8 cellular contexts compared by ENCODE assay signal in genomic region chr3:9397331-9397910, GRCh38. TPM values are rescaled to one million over a fixed set of nuclear protein-coding genes. Genes with fewer than 3 reads are reported as not detected.
DNase-seq lines count a peak whose midpoint lies in the region; ATAC-seq and TF ChIP-seq lines count a peak whose summit lies in the region.

A gene with protein sequence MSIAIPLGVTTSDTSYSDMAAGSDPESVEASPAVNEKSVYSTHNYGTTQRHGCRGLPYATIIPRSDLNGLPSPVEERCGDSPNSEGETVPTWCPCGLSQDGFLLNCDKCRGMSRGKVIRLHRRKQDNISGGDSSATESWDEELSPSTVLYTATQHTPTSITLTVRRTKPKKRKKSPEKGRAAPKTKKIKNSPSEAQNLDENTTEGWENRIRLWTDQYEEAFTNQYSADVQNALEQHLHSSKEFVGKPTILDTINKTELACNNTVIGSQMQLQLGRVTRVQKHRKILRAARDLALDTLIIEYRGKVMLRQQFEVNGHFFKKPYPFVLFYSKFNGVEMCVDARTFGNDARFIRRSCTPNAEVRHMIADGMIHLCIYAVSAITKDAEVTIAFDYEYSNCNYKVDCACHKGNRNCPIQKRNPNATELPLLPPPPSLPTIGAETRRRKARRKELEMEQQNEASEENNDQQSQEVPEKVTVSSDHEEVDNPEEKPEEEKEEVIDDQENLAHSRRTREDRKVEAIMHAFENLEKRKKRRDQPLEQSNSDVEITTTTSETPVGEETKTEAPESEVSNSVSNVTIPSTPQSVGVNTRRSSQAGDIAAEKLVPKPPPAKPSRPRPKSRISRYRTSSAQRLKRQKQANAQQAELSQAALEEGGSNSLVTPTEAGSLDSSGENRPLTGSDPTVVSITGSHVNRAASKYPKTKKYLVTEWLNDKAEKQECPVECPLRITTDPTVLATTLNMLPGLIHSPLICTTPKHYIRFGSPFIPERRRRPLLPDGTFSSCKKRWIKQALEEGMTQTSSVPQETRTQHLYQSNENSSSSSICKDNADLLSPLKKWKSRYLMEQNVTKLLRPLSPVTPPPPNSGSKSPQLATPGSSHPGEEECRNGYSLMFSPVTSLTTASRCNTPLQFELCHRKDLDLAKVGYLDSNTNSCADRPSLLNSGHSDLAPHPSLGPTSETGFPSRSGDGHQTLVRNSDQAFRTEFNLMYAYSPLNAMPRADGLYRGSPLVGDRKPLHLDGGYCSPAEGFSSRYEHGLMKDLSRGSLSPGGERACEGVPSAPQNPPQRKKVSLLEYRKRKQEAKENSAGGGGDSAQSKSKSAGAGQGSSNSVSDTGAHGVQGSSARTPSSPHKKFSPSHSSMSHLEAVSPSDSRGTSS (N-terminal part only) (plus strand): TSS chr3:9397615. CDS start chr3:9428939, 31,324 bp downstream.

- no peak for TF ChIP-seq CTCF in RWPE1 (conservative IDR thresholded peaks at IDR 0.05; ENCODE audit: low read depth)
- TF ChIP-seq CTCF in fibroblast of mammary gland (conservative IDR thresholded peaks at IDR 0.05; ENCODE audit: control insufficient read depth, insufficient read depth, low read depth, low read length) = no peak

- H3K27ac ChIP-seq in RWPE1 = peak within 1 kb of the TSS; percentile 99

- intact Hi-C loops in activated T-helper 2 cell treated with anti-CD3 and anti-CD28 coated beads, Interferon-gamma antibody, Interleukin-2, Interleukin-4, amounts not matched to agents 10 μg/mL and 5 μg/mL and 100 μg/mL, durations not matched to agents 14 hours and 24 hours and 36 hours (cut with micrococcal nuclease) = loop anchor here (1.0 to 5.0 kb wide), 7 partner anchors 55 to 589 kb away; partner anchors contain the start of genes ARPC4, EMC3, JAGN1 and MTMR14

- POLR2A ChIA-PET in RWPE1 (lab: Yijun Ruan, JAX; ENCODE audit: low non-redundant PET) = interaction anchor here (1.1 to 1.6 kb wide), 2 partner anchors 18 to 35 kb away, joined by 3 to 8 read pairs; partner anchors contain the start of gene THUMPD3
- POLR2A ChIA-PET in naive thymus-derived CD8-positive, alpha-beta T cell (lab: Charles Lee) = interaction anchor here (0.8 to 5.1 kb wide), 27 partner anchors 9 to 1040 kb away, joined by 3 to 131 read pairs (median 6); partner anchors contain the start of genes ARPC4, BRPF1, CRELD1 and MTMR14

- DNase-seq in EH (ENCODE audit: low read depth) (peak; percentile 97), GOT3 (lab: John Stamatoyannopoulos, UW) (peak; percentile 96), LHCN-M2 (ENCODE audit: low read depth) (peak; percentile 96), RWPE1 (ENCODE audit: low spot score) (peak; percentile 88), fibroblast of mammary gland (ENCODE audit: low read depth) (peak; percentile 93)
- peak; percentile 99 for DNase-seq in activated T-helper 2 cell treated with anti-CD3 and anti-CD28 coated beads, Interferon-gamma antibody, Interleukin-2, Interleukin-4, amounts not matched to agents 10 μg/mL and 5 μg/mL and 100 μg/mL, durations not matched to agents 14 hours and 24 hours and 36 hours (ENCODE audit: low spot score)
- peak; percentile 97 to 100 (median 99) for DNase-seq in naive thymus-derived CD8-positive, alpha-beta T cell
- DNase-seq in stimulated activated naive CD4-positive, alpha-beta T cell (lab: John Stamatoyannopoulos, UW) = peak; percentile 97 to 99 (median 99)

- CTCF ChIA-PET in RWPE1 (lab: Yijun Ruan, JAX) = no interaction called here

- no peaks in the 10 kb centered on the region for H3K27me3 Mint-ChIP-seq in activated T-helper 2 cell treated with anti-CD3 and anti-CD28 coated beads, Interferon-gamma antibody, Interleukin-2, Interleukin-4, amounts not matched to agents 10 μg/mL and 5 μg/mL and 100 μg/mL, durations not matched to agents 14 hours and 24 hours and 36 hours (ENCODE audit: low read depth)
- H3K27me3 Mint-ChIP-seq in naive thymus-derived CD8-positive, alpha-beta T cell = peaks cover 0 to 4% (median 0%) of the 10 kb centered on the region in 5 donors

- ATAC-seq in naive thymus-derived CD8-positive, alpha-beta T cell = peak; percentile 66 to 67

- H3K4me1 Mint-ChIP-seq in activated T-helper 2 cell treated with anti-CD3 and anti-CD28 coated beads, Interferon-gamma antibody, Interleukin-2, Interleukin-4, amounts not matched to agents 10 μg/mL and 5 μg/mL and 100 μg/mL, durations not matched to agents 14 hours and 24 hours and 36 hours (ENCODE audit: low read depth) = peaks cover 56% of the 10 kb centered on the region
- H3K4me1 Mint-ChIP-seq in naive thymus-derived CD8-positive, alpha-beta T cell = peaks cover 44 to 78% (median 71%) of the 10 kb centered on the region in 4 donors

- peak within 1 kb of the TSS; percentile 100 for H3K4me3 Mint-ChIP-seq in activated T-helper 2 cell treated with anti-CD3 and anti-CD28 coated beads, Interferon-gamma antibody, Interleukin-2, Interleukin-4, amounts not matched to agents 10 μg/mL and 5 μg/mL and 100 μg/mL, durations not matched to agents 14 hours and 24 hours and 36 hours (ENCODE audit: low read depth)
- H3K4me3 Mint-ChIP-seq in naive thymus-derived CD8-positive, alpha-beta T cell = peak within 1 kb of the TSS; percentile 92 to 99 (median 98)

- peak within 1 kb of the TSS; percentile 100 for H3K27ac Mint-ChIP-seq in activated T-helper 2 cell treated with anti-CD3 and anti-CD28 coated beads, Interferon-gamma antibody, Interleukin-2, Interleukin-4, amounts not matched to agents 10 μg/mL and 5 μg/mL and 100 μg/mL, durations not matched to agents 14 hours and 24 hours and 36 hours
- H3K27ac Mint-ChIP-seq in naive thymus-derived CD8-positive, alpha-beta T cell = peak within 1 kb of the TSS; percentile 96 to 99 (median 98)

- H3K4me3 ChIP-seq in fibroblast of mammary gland (ENCODE audit: control insufficient read depth, low read depth, low read length) = peak within 1 kb of the TSS; percentile 96

- H3K36me3 Mint-ChIP-seq in activated T-helper 2 cell treated with anti-CD3 and anti-CD28 coated beads, Interferon-gamma antibody, Interleukin-2, Interleukin-4, amounts not matched to agents 10 μg/mL and 5 μg/mL and 100 μg/mL, durations not matched to agents 14 hours and 24 hours and 36 hours (ENCODE audit: low read depth) = peaks cover 59% of the 10 kb centered on the region
- H3K36me3 Mint-ChIP-seq in naive thymus-derived CD8-positive, alpha-beta T cell = peaks cover 0 to 31% (median 5%) of the 10 kb centered on the region in 3 donors

- H3K9me3 Mint-ChIP-seq in activated T-helper 2 cell treated with anti-CD3 and anti-CD28 coated beads, Interferon-gamma antibody, Interleukin-2, Interleukin-4, amounts not matched to agents 10 μg/mL and 5 μg/mL and 100 μg/mL, durations not matched to agents 14 hours and 24 hours and 36 hours = no peaks in the 10 kb centered on the region
- no peaks in the 10 kb centered on the region for H3K9me3 Mint-ChIP-seq in naive thymus-derived CD8-positive, alpha-beta T cell

RNA-seq across cellular contexts. Expression of the gene that starts here (rescaled TPM):
- total RNA-seq in LHCN-M2 (2014; rRNA removed) = 51.2 and 51.8 TPM in 2 replicates
- 28.9 TPM for polyA plus RNA-seq in LHCN-M2 (2012)
- total RNA-seq in activated T-helper 2 cell treated with anti-CD3 and anti-CD28 coated beads, Interferon-gamma antibody, Interleukin-2, Interleukin-4, amounts not matched to agents 10 μg/mL and 5 μg/mL and 100 μg/mL, durations not matched to agents 14 hours and 24 hours and 36 hours = 146 and 148 TPM in 2 replicates
- 100 to 1,000 TPM; 143 to 146 TPM for total RNA-seq in naive thymus-derived CD8-positive, alpha-beta T cell
- 10 to 100 TPM; 16.0 to 43.0 (median 24.7) TPM for polyA plus RNA-seq in naive thymus-derived CD8-positive, alpha-beta T cell

Comparison
In these comparisons a context has a peak if more than half of its experiments do, and no peak if none do; other contexts are left out.
1. Peak in every context shown above with its lines: DNase-seq, ATAC-seq, H3K4me3 ChIP-seq and H3K27ac ChIP-seq.